Comparison of ENCODE assay signal across 1 cellular context in genomic region chr20:41137412-41138216, GRCh38.
TF ChIP-seq lines count a peak whose summit lies in the region.

PLCG1 (plus strand) TSS chr20:41137543; CDS start chr20:41137642, 99 bp downstream.

TF ChIP-seq in HepG2, 621 proteins besides CTCF, POLR2A, EP300 and RAD21 (continued from another document and continues in another):
- TF ChIP-seq CHCHD3 (CRISPR knock-in tag; IDR thresholded peaks at IDR 0.05) (no peak; the same call in 1 of the 2 replicates), MAFF (IDR thresholded peaks at IDR 0.05; ENCODE audit: low read depth, low read length) (no peak), ZBTB7A (CRISPR knock-in tag; IDR thresholded peaks at IDR 0.05) (peak; percentile 83; the same call in 1 of the 2 replicates), ZNF317 (CRISPR knock-in tag; IDR thresholded peaks at IDR 0.05) (no peak; the same call in 1 of the 2 replicates), TBL1XR1 (IDR thresholded peaks at IDR 0.05; ENCODE audit: borderline replicate concordance, low read length, partially characterized antibody) (no peak), MEIS2 (CRISPR knock-in tag; IDR thresholded peaks at IDR 0.05) (no peak; the same call in 1 of the 2 replicates), BATF2 (CRISPR knock-in tag; IDR thresholded peaks at IDR 0.05) (no peak; the same call in 1 of the 2 replicates), PPARG (CRISPR knock-in tag; conservative IDR thresholded peaks at IDR 0.05) (no peak; the same call in 1 of the 2 replicates), ISX (CRISPR knock-in tag; conservative IDR thresholded peaks at IDR 0.05) (no peak), ZNF512 (CRISPR knock-in tag; IDR thresholded peaks at IDR 0.05) (0 out of 2 replicates have a peak, but pooled peaks have one; percentile 19), SMYD3 (CRISPR knock-in tag; IDR thresholded peaks at IDR 0.05) (no peak), ZNF382 (CRISPR knock-in tag; IDR thresholded peaks at IDR 0.05; ENCODE audit: borderline replicate concordance) (no peak), ZNF7 (CRISPR knock-in tag; IDR thresholded peaks at IDR 0.05) (no peak), ZNF549 (CRISPR knock-in tag; IDR thresholded peaks at IDR 0.05) (no peak), TFAP4 (IDR thresholded peaks at IDR 0.05; ENCODE audit: borderline replicate concordance, low read depth) (peak; percentile 93), ISL2 (CRISPR knock-in tag; IDR thresholded peaks at IDR 0.05) (peak; percentile 34; the same call in 1 of the 2 replicates), ZSCAN20 (CRISPR knock-in tag; IDR thresholded peaks at IDR 0.05; ENCODE audit: borderline replicate concordance) (peak; percentile 44; the same call in 1 of the 2 replicates), TERF1 (CRISPR knock-in tag; IDR thresholded peaks at IDR 0.05) (no peak), GRHL1 (CRISPR knock-in tag; conservative IDR thresholded peaks at IDR 0.05) (no peak), EEA1 (CRISPR knock-in tag; IDR thresholded peaks at IDR 0.05; ENCODE audit: borderline replicate concordance) (no peak), FOXO4 (CRISPR knock-in tag; conservative IDR thresholded peaks at IDR 0.05) (no peak), ZNF619 (CRISPR knock-in tag; IDR thresholded peaks at IDR 0.05) (no peak), PHF5A (CRISPR knock-in tag; IDR thresholded peaks at IDR 0.05; ENCODE audit: low read depth, unreplicated experiment) (no peak), ZBTB20 (CRISPR knock-in tag; IDR thresholded peaks at IDR 0.05; ENCODE audit: borderline replicate concordance, low read depth) (no peak), ELF4 (CRISPR knock-in tag; IDR thresholded peaks at IDR 0.05; ENCODE audit: borderline replicate concordance) (no peak), NFYC (CRISPR knock-in tag; IDR thresholded peaks at IDR 0.05) (no peak), ZNF800 (CRISPR knock-in tag; IDR thresholded peaks at IDR 0.05) (no peak), ZNF280D (CRISPR knock-in tag; IDR thresholded peaks at IDR 0.05) (peak; percentile 59; the same call in 1 of the 2 replicates), IRX3 (CRISPR knock-in tag; IDR thresholded peaks at IDR 0.05; ENCODE audit: borderline replicate concordance, low read depth) (0 out of 2 replicates have a peak, but pooled peaks have one; percentile 51), ZNF20 (CRISPR knock-in tag; IDR thresholded peaks at IDR 0.05) (no peak), ZGPAT (CRISPR knock-in tag; IDR thresholded peaks at IDR 0.05) (peak; percentile 92; the same call in 1 of the 2 replicates), CAMTA2 (CRISPR knock-in tag; IDR thresholded peaks at IDR 0.05; ENCODE audit: borderline replicate concordance) (no peak), MLXIP (CRISPR knock-in tag; IDR thresholded peaks at IDR 0.05; ENCODE audit: borderline replicate concordance) (no peak), SATB2 (CRISPR knock-in tag; IDR thresholded peaks at IDR 0.05) (no peak), JUN (CRISPR knock-in tag; IDR thresholded peaks at IDR 0.05) (no peak; the same call in 1 of the 2 replicates), RXRA (CRISPR knock-in tag; IDR thresholded peaks at IDR 0.05) (peak; percentile 74; the same call in 1 of the 2 replicates), KLF16 (CRISPR knock-in tag; IDR thresholded peaks at IDR 0.05) (peak in 1 of 2 experiments; percentile 76; a peak in 1 of 4 replicates), ZNF160 (CRISPR knock-in tag; IDR thresholded peaks at IDR 0.05) (no peak; the same call in 1 of the 2 replicates), NONO (IDR thresholded peaks at IDR 0.05) (no peak), NONO (CRISPR knock-in tag; conservative IDR thresholded peaks at IDR 0.05) (peak; percentile 84), NFKBIZ (CRISPR knock-in tag; IDR thresholded peaks at IDR 0.05) (0 out of 2 replicates have a peak, but pooled peaks have one; percentile 12), HOXD1 (CRISPR knock-in tag; IDR thresholded peaks at IDR 0.05) (peak; percentile 50; the same call in 1 of the 2 replicates), NFE2L1 (CRISPR knock-in tag; IDR thresholded peaks at IDR 0.05; ENCODE audit: borderline replicate concordance) (no peak), CENPT (CRISPR knock-in tag; IDR thresholded peaks at IDR 0.05; ENCODE audit: low read depth) (peak; percentile 75; the same call in 1 of the 2 replicates), IRF9 (CRISPR knock-in tag; IDR thresholded peaks at IDR 0.05; ENCODE audit: borderline replicate concordance) (peak; percentile 83; the same call in 1 of the 2 replicates), ZNF564 (CRISPR knock-in tag; IDR thresholded peaks at IDR 0.05) (no peak; the same call in 1 of the 2 replicates)
